In genomic region chr5:135934939-135935338, GRCh38 we compare ENCODE assay signal across 2 cellular contexts.
TF ChIP-seq lines count a peak whose summit lies in the region.

No MANE protein-coding gene starts in this region.

TF ChIP-seq in HCT116, 20 proteins besides CTCF, POLR2A, EP300 and RAD21:
- no peak for TF ChIP-seq ATF3 (IDR thresholded peaks at IDR 0.05)
- TF ChIP-seq REST (IDR thresholded peaks at IDR 0.05; ENCODE audit: low read depth) = 0 out of 2 replicates have a peak, but pooled peaks have one; percentile 2
TF ChIP-seq in HCT116: peak in this region for 1.

TF ChIP-seq in SK-N-SH, 30 proteins besides CTCF, POLR2A, EP300 and RAD21:
- no peak for TF ChIP-seq FOSL2 (IDR thresholded peaks at IDR 0.05; ENCODE audit: borderline replicate concordance, low read depth)
- TF ChIP-seq REST (IDR thresholded peaks at IDR 0.05; ENCODE audit: low read depth, low read length) = peak; percentile 87
- TF ChIP-seq NFIC (IDR thresholded peaks at IDR 0.05; ENCODE audit: borderline replicate concordance) = no peak
- no peak for TF ChIP-seq TAF1 (IDR thresholded peaks at IDR 0.05; ENCODE audit: borderline replicate concordance, low read depth, low read length)
TF ChIP-seq in SK-N-SH: peak in this region for 1.
